In the genomic region with DNA sequence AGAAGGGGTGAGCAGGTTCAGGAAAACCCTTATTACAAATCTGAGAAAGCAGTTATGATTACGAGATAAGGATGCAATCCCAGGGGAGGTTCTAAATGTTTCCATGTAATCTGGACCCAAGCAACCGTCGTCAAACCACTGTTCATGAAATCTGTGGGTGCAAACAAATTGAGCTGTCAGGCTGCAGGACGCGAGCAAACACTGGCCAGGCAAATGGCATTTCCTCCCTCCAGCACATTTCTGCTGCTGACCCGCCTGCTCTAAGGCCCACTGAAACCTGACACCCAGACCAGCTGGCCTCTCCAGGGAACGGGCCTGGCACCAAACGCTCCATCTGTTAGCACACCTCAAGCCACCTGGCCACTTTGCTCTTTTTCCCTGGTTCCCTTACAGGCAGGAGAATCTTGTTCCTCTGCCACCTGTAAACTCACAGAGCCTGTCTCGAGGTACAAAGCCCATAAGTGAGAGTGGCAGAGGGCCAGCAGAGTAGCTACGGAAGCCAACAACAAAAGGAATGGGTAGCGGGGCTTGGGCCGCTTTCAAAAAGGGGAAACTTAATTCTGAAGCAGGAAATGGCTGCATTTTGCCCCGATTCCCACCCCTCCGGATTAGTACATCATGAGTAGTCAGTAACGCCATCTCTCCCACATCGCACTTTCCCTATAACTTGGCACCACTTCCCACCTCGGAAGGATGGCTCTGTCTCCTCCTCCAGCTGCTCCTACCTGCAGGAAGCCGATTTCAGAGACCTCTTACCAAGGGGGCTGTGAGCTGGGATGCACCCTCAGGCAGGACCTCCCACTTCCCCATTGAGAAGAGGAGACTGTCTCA, we compare ENCODE assay signal across 8 cellular contexts. TPM values are rescaled to one million over a fixed set of nuclear protein-coding genes. Genes with fewer than 3 reads are reported as not detected.
DNase-seq lines count a peak whose midpoint lies in the region; ATAC-seq and TF ChIP-seq lines count a peak whose summit lies in the region.

No MANE protein-coding gene starts in this region.

- H3K4me3 ChIP-seq in esophagus (ENCODE audit: low read depth in 1 of 2, low read length in 2 of 2): no peak overlapping the region

- in situ Hi-C loops in ACHN (cut with HindIII; ENCODE audit: low pct_ligation_motif_present, low pct_unique_long_range_greater_than_20kb, low sequenced_read_pairs): no loop called here

- H3K27ac Mint-ChIP-seq in neural crest cell (ENCODE audit: unreplicated experiment): peak overlapping the region; percentile 76

- peak overlapping the region; percentile 67 to 72 for H3K27ac ChIP-seq in esophagus (ENCODE audit: low read depth in 2 of 2, low read length in 1 of 2)

- no peaks in the 10 kb centered on the region for H3K9me3 ChIP-seq in esophagus (ENCODE audit: control insufficient read depth in 2 of 2, insufficient read depth in 1 of 2, low read depth in 1 of 2, low read length in 1 of 2)

- H3K4me1 Mint-ChIP-seq in neural crest cell: peaks cover 17% of the 10 kb centered on the region

- H3K4me1 ChIP-seq in esophagus (ENCODE audit: control insufficient read depth in 2 of 2, insufficient read depth in 2 of 2, low read length in 1 of 2): peaks cover 6 to 46% of the 10 kb centered on the region in 2 donors

- DNase-seq in ACHN (peak; percentile 26), HK-2 (ENCODE audit: unreplicated experiment) (peak; percentile 20), NOMO-1 treated with DMSO at 0.1 percent for 48 hours (lab: John Stamatoyannopoulos, UW; ENCODE audit: unreplicated experiment) (peak; percentile 56), neural crest cell (ENCODE audit: low read depth, low spot score) (peak; percentile 22), GDM1 (lab: John Stamatoyannopoulos, UW) (no peak)

- H3K27me3 ChIP-seq in esophagus (ENCODE audit: control insufficient read depth in 1 of 2, insufficient read depth in 2 of 2, low read length in 2 of 2): no peaks in the 10 kb centered on the region

- ATAC-seq in HG03565 (IDR thresholded peaks at IDR 0.05; ENCODE audit: unreplicated experiment) (no peak), HG03442 (IDR thresholded peaks at IDR 0.05; ENCODE audit: unreplicated experiment) (no peak)

- H3K36me3 Mint-ChIP-seq in neural crest cell (ENCODE audit: low read depth): no peaks in the 10 kb centered on the region

- H3K9me3 Mint-ChIP-seq in neural crest cell: no peaks in the 10 kb centered on the region

- 20 to 28% methylated on average over 18 of the region's 18 CpGs for WGBS in esophagus, 2 donors

- no peaks in the 10 kb centered on the region for H3K27me3 Mint-ChIP-seq in neural crest cell (ENCODE audit: low read depth)

- TF ChIP-seq CTCF in neural crest cell (conservative IDR thresholded peaks at IDR 0.05): no peak

- no peak overlapping the region for H3K4me3 Mint-ChIP-seq in neural crest cell

- H3K36me3 ChIP-seq in esophagus (ENCODE audit: control insufficient read depth in 2 of 2, insufficient read depth in 2 of 2, low read length in 1 of 2): no peaks in the 10 kb centered on the region

RNA-seq across cellular contexts. Expression of a gene that starts 26.4 kb away (rescaled TPM):
- 10 to 100 TPM in 1 of 2 donors, 1 to 10 TPM in 1; 9.1 to 15.8 TPM for polyA plus RNA-seq in esophagus
- 0.37 and 0.48 TPM in 2 replicates for total RNA-seq in neural crest cell
